ENCODE assay signal across 20 cellular contexts in the genomic region with DNA sequence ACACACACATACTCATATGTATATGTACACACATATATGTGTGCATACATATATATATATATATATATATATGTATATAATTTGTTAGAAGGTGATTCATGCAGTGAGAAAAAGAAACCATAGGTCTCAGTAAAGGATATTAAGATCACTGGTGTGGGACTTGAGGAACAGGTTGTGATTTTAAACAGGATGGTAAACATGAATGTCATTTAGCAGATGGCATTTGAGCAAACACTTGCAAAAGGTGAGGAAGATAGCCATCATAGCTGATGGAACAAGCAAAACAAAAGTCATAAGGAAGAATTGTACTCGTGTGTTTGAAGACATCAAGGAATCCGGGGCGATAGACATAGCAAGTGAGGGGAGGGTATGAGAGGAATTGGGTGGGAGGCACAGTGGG.
DNase-seq lines count a peak whose midpoint lies in the region; ATAC-seq and TF ChIP-seq lines count a peak whose summit lies in the region.
"Had no signal": no experiment of that assay in that cellular context is flagged by ENCODE, and none has a peak within 500 bp of the region (broad histone marks: within the 10 kb centered on the region; RNA-seq: fewer than 3 reads in every experiment).

No MANE protein-coding gene starts in this region.

- H3K36me3 ChIP-seq in PC-3 (ENCODE audit: low read depth, low read length), result no peaks in the 10 kb centered on the region
- no peaks in the 10 kb centered on the region for H3K36me3 ChIP-seq in mucosa of descending colon (ENCODE audit: low read depth)
- H3K36me3 ChIP-seq: BE2C; BLaER1 treated with 17β-estradiol and CSF1 and Interleukin-3, amounts not matched to agents 10 nM and 100 nM had no signal

- H3K4me1 ChIP-seq in PC-3 (ENCODE audit: insufficient read depth, low read length) (no peaks in the 10 kb centered on the region), mucosa of descending colon (ENCODE audit: low read depth) (no peaks in the 10 kb centered on the region), right cardiac atrium (ENCODE audit: control insufficient read depth, insufficient read depth, low read length) (no peaks in the 10 kb centered on the region)
- H3K4me1 ChIP-seq: BE2C had no signal

- no peak for ATAC-seq in PC-3
- peak; percentile 23 for ATAC-seq in mucosa of descending colon
- ATAC-seq in right cardiac atrium, result no peak
- ATAC-seq: GM23338, HCT116 had no signal

- DNase-seq in DMS153 (lab: John Stamatoyannopoulos, UW) (peak; percentile 22), DMS153 treated with DMSO at 0.1 percent for 48 hours (lab: John Stamatoyannopoulos, UW; ENCODE audit: unreplicated experiment) (no peak), DMS53 (lab: John Stamatoyannopoulos, UW) (peak; percentile 64), PC-3 (peak; percentile 21), mucosa of descending colon (no peak), right cardiac atrium (no peak), AG20443 (ENCODE audit: low spot score) (no peak), SK-N-DZ (ENCODE audit: low spot score) (no peak)
- DNase-seq: AML-193; BE2C; CD4-positive, alpha-beta T cell; CD8-positive, alpha-beta memory T cell; DMS 273 treated with DMSO at 0.1 percent for 48 hours; DMS79 treated with DMSO at 0.1 percent for 48 hours; GF-D8; H9 had no signal

- no peaks in the 10 kb centered on the region for H3K79me2 ChIP-seq in PC-3 (ENCODE audit: low read length)

- WGBS in right cardiac atrium, result 77% methylated on average over 3 of the region's 3 CpGs

- POLR2A ChIA-PET in PC-3 (lab: Charles Lee; ENCODE audit: unreplicated experiment), result no interaction called here

- no peaks in the 10 kb centered on the region for H3K9me2 ChIP-seq in PC-3 (replicated peaks; ENCODE audit: low read length)

- no peaks in the 10 kb centered on the region for H3F3A ChIP-seq in PC-3 (ENCODE audit: low read length, unreplicated experiment)

- no peaks in the 10 kb centered on the region for H3K9me3 ChIP-seq in PC-3 (ENCODE audit: low read length)
- no peaks in the 10 kb centered on the region for H3K9me3 ChIP-seq in mucosa of descending colon
- H3K9me3 ChIP-seq in right cardiac atrium (ENCODE audit: control insufficient read depth, low read length), result no peaks in the 10 kb centered on the region
- H3K9me3 ChIP-seq: BE2C; BLaER1 treated with 17β-estradiol and CSF1 and Interleukin-3, amounts not matched to agents 10 nM and 100 nM had no signal

- no peak overlapping the region for H3K27ac ChIP-seq in PC-3 (ENCODE audit: low read length)
- H3K27ac ChIP-seq in right cardiac atrium (ENCODE audit: low read length), result no peak overlapping the region
- H3K27ac ChIP-seq: 22Rv1 had no signal

- H3K9ac ChIP-seq in PC-3 (ENCODE audit: low read length), result no peak overlapping the region
- H3K9ac ChIP-seq: BLaER1 treated with 17β-estradiol and CSF1 and Interleukin-3, amounts not matched to agents 10 nM and 100 nM had no signal

- TF ChIP-seq CTCF in PC-3 (conservative IDR thresholded peaks at IDR 0.05; ENCODE audit: low read depth, low read length) (no peak), mucosa of descending colon (IDR thresholded peaks at IDR 0.05) (no peak)

- intact Hi-C loops in PC-3 (cut with micrococcal nuclease) (no loop called here), mucosa of descending colon (cut with DNase I, micrococcal nuclease) (no loop called here), right cardiac atrium (cut with DNase I) (no loop called here)

- no peak overlapping the region for H2AFZ ChIP-seq in PC-3 (ENCODE audit: low read length)
- H2AFZ ChIP-seq: GM23338 had no signal

- H3K4me3 ChIP-seq in PC-3 (ENCODE audit: low read length), result no peak overlapping the region
- no peak overlapping the region for H3K4me3 ChIP-seq in mucosa of descending colon
- no peak overlapping the region for H3K4me3 ChIP-seq in right cardiac atrium (ENCODE audit: low read length)
- H3K4me3 ChIP-seq: GM23338 had no signal

- H4K20me1 ChIP-seq in PC-3 (ENCODE audit: low read length), result no peaks in the 10 kb centered on the region
- H4K20me1 ChIP-seq: BLaER1 treated with 17β-estradiol and CSF1 and Interleukin-3, amounts not matched to agents 10 nM and 100 nM had no signal

- CTCF ChIA-PET in PC-3 (lab: Charles Lee), result no interaction called here

- BruUV-seq in PC-3 (replicated peaks; lab: Mats Ljungman, UMichigan), result no TSS peak

- no peak overlapping the region for H3K4me2 ChIP-seq in PC-3 (ENCODE audit: low read length)
- H3K4me2 ChIP-seq: GM23338 had no signal

- H3K27me3 ChIP-seq in PC-3 (ENCODE audit: low read length) (no peaks in the 10 kb centered on the region), right cardiac atrium (ENCODE audit: control insufficient read depth, insufficient read depth) (no peaks in the 10 kb centered on the region)
- H3K27me3 ChIP-seq: BE2C; BLaER1 treated with 17β-estradiol and CSF1 and Interleukin-3, amounts not matched to agents 10 nM and 100 nM had no signal

Comparison
In these comparisons a context has a peak if more than half of its experiments do, and no peak if none do; other contexts are left out.
1. DNase-seq: peak in DMS153 (single experiment), DMS53 (single experiment) and PC-3 (single experiment); none in DMS153 treated with DMSO at 0.1 percent for 48 hours (single experiment), mucosa of descending colon (0 of 3), right cardiac atrium (0 of 3), AG20443 (single experiment) and SK-N-DZ (single experiment).